In the genomic region with DNA sequence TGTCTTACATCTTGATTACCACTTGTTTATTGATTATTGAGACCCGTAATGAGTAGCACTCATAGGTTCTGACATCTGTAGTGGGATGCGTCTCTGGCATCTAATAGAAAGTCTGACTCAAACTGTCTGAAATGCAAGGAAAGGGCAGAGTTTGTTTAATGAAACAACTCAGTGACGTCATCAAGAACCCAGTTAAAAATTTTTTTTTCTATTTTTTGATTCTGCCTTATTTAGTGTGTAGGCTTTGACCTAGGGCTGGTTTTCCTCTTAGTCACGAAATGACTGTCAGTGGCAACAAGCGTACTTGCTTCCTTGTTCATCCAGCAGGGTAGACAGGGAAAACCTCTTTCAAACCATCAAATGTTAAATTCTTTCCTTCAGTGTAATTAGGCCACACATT, we compare ENCODE assay signal across 17 cellular contexts. TPM values are rescaled to one million over a fixed set of nuclear protein-coding genes. Genes with fewer than 3 reads are reported as not detected.
DNase-seq lines count a peak whose midpoint lies in the region; ATAC-seq and TF ChIP-seq lines count a peak whose summit lies in the region.
"Had no signal": no experiment of that assay in that cellular context is flagged by ENCODE, and none has a peak within 500 bp of the region (broad histone marks: within the 10 kb centered on the region; RNA-seq: fewer than 3 reads in every experiment).

No MANE protein-coding gene starts in this region.

- H3K27ac ChIP-seq in right atrium auricular region = no peak overlapping the region
- H3K27ac ChIP-seq: hepatocyte, lower lobe of right lung had no signal

- CTCF ChIA-PET in AG04449 (lab: Yijun Ruan, JAX) = interaction anchor here (1.2 kb wide), 1 partner anchor 12 kb away, joined by 3 read pairs; no protein-coding TSS in a partner anchor

- ATAC-seq in HG02678 (IDR thresholded peaks at IDR 0.05; ENCODE audit: unreplicated experiment) (no peak), HG03460 (IDR thresholded peaks at IDR 0.05; ENCODE audit: unreplicated experiment) (no peak)
- ATAC-seq: lower lobe of right lung; stimulated activated naive B cell treated with anti-CD40 and anti-IgM and Interleukin-4, amounts not matched to agents 10 μg/mL and 1 μg/mL and 100 μg/mL, for 72 hours had no signal

- no peaks in the 10 kb centered on the region for H3K27me3 ChIP-seq in right atrium auricular region
- H3K27me3 ChIP-seq: hepatocyte had no signal

- H3K4me1 ChIP-seq in right atrium auricular region = no peaks in the 10 kb centered on the region

- H3K9me3 ChIP-seq in right atrium auricular region = no peaks in the 10 kb centered on the region
- H3K9me3 ChIP-seq: lower lobe of right lung had no signal

- DNase-seq in AG04449 (ENCODE audit: low read depth, low spot score) (peak; percentile 53), HCEC 1CT (peak; percentile 90), astrocyte of the cerebellum (ENCODE audit: low read depth) (peak; percentile 23), glomerular visceral epithelial cell (ENCODE audit: extremely low spot score) (peak; percentile 56), foreskin melanocyte (no peak), right atrium auricular region (ENCODE audit: low spot score) (no peak)
- DNase-seq: activated CD8-positive, alpha-beta memory T cell treated with anti-CD3 and anti-CD28 coated beads for 24 hours; C1 segment of cervical spinal cord; lower lobe of right lung; NCI-H1105 treated with DMSO at 0.1 percent for 48 hours; NCI-H446 treated with DMSO at 0.1 percent for 48 hours; posterior cingulate gyrus; stimulated activated CD4-positive, alpha-beta T cell treated with anti-CD3 and anti-CD28 coated beads, Interleukin-2, amount 100 ng/mL, for 48 hours; stimulated activated naive B cell treated with anti-CD40 and anti-IgM and Interleukin-4, amounts not matched to agents 10 μg/mL and 1 μg/mL and 100 μg/mL, for 72 hours had no signal

- no peak overlapping the region for H3K4me3 ChIP-seq in AG04449 (ENCODE audit: low read depth, low read length)
- no peak overlapping the region for H3K4me3 ChIP-seq in astrocyte of the cerebellum (ENCODE audit: low read depth, low read length)
- H3K4me3 ChIP-seq in right atrium auricular region = no peak overlapping the region
- H3K4me3 ChIP-seq: hepatocyte, lower lobe of right lung had no signal

- POLR2A ChIA-PET in AG04449 (lab: Yijun Ruan, JAX) = no interaction called here

- H3K36me3 ChIP-seq in right atrium auricular region = no peaks in the 10 kb centered on the region
- H3K36me3 ChIP-seq: lower lobe of right lung had no signal

- TF ChIP-seq CTCF in AG04449 (IDR thresholded peaks at IDR 0.05; ENCODE audit: insufficient read depth, low read length, missing control alignments) (peak; percentile 4), astrocyte of the cerebellum (IDR thresholded peaks at IDR 0.05; ENCODE audit: low read depth, low read length, missing control alignments) (no peak), right atrium auricular region (IDR thresholded peaks at IDR 0.05) (no peak)

- in situ Hi-C loops in astrocyte of the cerebellum (cut with HindIII; ENCODE audit: low sequenced_read_pairs) = loop anchor here (25.0 kb wide), 1 partner anchor 915 kb away; the partner anchor contains the start of gene PDHA1

RNA-seq across cellular contexts. Expression of gene CDKL5, which starts 3.1 kb away (rescaled TPM):
- total RNA-seq in right atrium auricular region = 1 to 10 TPM; 9.2 to 9.8 TPM

Comparison
In these comparisons a context has a peak if more than half of its experiments do, and no peak if none do; other contexts are left out.
1. DNase-seq: peak in AG04449 (single experiment), HCEC 1CT (single experiment), astrocyte of the cerebellum (single experiment) and glomerular visceral epithelial cell (single experiment); none in foreskin melanocyte (single experiment) and right atrium auricular region (single experiment).